8 cellular contexts compared by ENCODE assay signal in genomic region chr18:58862851-58863538, GRCh38. TPM values are rescaled to one million over a fixed set of nuclear protein-coding genes. Genes with fewer than 3 reads are reported as not detected.
DNase-seq lines count a peak whose midpoint lies in the region; ATAC-seq, FAIRE-seq and TF ChIP-seq lines count a peak whose summit lies in the region.

No MANE protein-coding gene starts in this region.

- H3K27me3 Mint-ChIP-seq in GM23338 (ENCODE audit: insufficient read depth, low read depth, poor library complexity): peaks cover 21% of the 10 kb centered on the region

- H3K4me3 ChIP-seq in GM23338 (peak overlapping the region; percentile 68), OCI-LY3 (ENCODE audit: low read length) (peak overlapping the region; percentile 77), mammary epithelial cell (replicated peaks in 1 of 3; ENCODE audit: insufficient read depth in 1 of 3, low read depth in 2 of 3, low read length in 3 of 3) (peak overlapping the region; percentile 46 to 59 (median 48))

- H3K4me1 Mint-ChIP-seq in GM23338: peaks cover 82% of the 10 kb centered on the region

- H3K9ac ChIP-seq in OCI-LY3 (ENCODE audit: low read length): peak overlapping the region; percentile 92
- H3K9ac ChIP-seq in mammary epithelial cell (ENCODE audit: insufficient read depth, low read length): peak overlapping the region; percentile 86

- H3K27me3 ChIP-seq in GM23338 (ENCODE audit: insufficient read depth): no peaks in the 10 kb centered on the region
- no peaks in the 10 kb centered on the region for H3K27me3 ChIP-seq in OCI-LY3 (ENCODE audit: low read depth, low read length)
- no peaks in the 10 kb centered on the region for H3K27me3 ChIP-seq in mammary epithelial cell (ENCODE audit: insufficient read depth, low read length)

- H3K9me3 Mint-ChIP-seq in GM23338: peaks cover 4% of the 10 kb centered on the region; the same call in 2 of the 3 replicates

- peak overlapping the region; percentile 72 for H3K4me2 ChIP-seq in GM23338
- peak overlapping the region; percentile 93 for H3K4me2 ChIP-seq in OCI-LY3 (ENCODE audit: low read length)
- peak overlapping the region; percentile 80 for H3K4me2 ChIP-seq in mammary epithelial cell (ENCODE audit: insufficient read depth, low read depth, low read length)

- FAIRE-seq in HTR-8/SVneo (lab: Jason Lieb, UNC): no peak

- BruUV-seq in mammary epithelial cell (replicated peaks; lab: Mats Ljungman, UMichigan): no TSS peak

- H2AFZ ChIP-seq in GM23338 (no peak overlapping the region), OCI-LY3 (ENCODE audit: low read depth, low read length) (peak overlapping the region; percentile 87), mammary epithelial cell (ENCODE audit: low read depth, low read length) (peak overlapping the region; percentile 93)

- peak; percentile 38 for DNase-seq in Caki2 (ENCODE audit: low read depth)
- peak; percentile 57 for DNase-seq in GM23338 (ENCODE audit: low spot score)
- peak; percentile 55 for DNase-seq in mammary epithelial cell
- DNase-seq in kidney tubule cell (ENCODE audit: low spot score): peak; percentile 51
- peak; percentile 29 for DNase-seq in stimulated activated CD8-positive, alpha-beta memory T cell treated with anti-CD3 and anti-CD28 coated beads, Interleukin-4, amount 100 ng/mL, for 48 hours
- no peak for DNase-seq in HTR-8/SVneo (ENCODE audit: insufficient read length, low spot score)

- H3K27ac ChIP-seq in GM23338 (ENCODE audit: low read depth) (peak overlapping the region; percentile 96), OCI-LY3 (ENCODE audit: low read length) (peak overlapping the region; percentile 71), mammary epithelial cell (ENCODE audit: insufficient read depth, low read depth, low read length) (peak overlapping the region; percentile 86)

- no peak for TF ChIP-seq CTCF in GM23338 (conservative IDR thresholded peaks at IDR 0.05; ENCODE audit: low read depth in 2 of 2)
- no peak for TF ChIP-seq CTCF in OCI-LY3 (IDR thresholded peaks at IDR 0.05; ENCODE audit: low read depth, low read length)
- no peak for TF ChIP-seq CTCF in mammary epithelial cell (conservative IDR thresholded peaks at IDR 0.05 in 1 of 2, IDR thresholded peaks at IDR 0.05 in 1 of 2; ENCODE audit: extremely low read depth in 1 of 2, insufficient read depth in 1 of 2, low read depth in 1 of 2, low read length in 2 of 2)

- H3K36me3 ChIP-seq in GM23338 (ENCODE audit: insufficient read depth): peaks cover 10% of the 10 kb centered on the region; the same call in 1 of the 2 replicates
- peaks cover 33% of the 10 kb centered on the region for H3K36me3 ChIP-seq in OCI-LY3 (replicated peaks; ENCODE audit: low read depth, low read length)
- H3K36me3 ChIP-seq in mammary epithelial cell (ENCODE audit: insufficient read depth, low read length): no peaks in the 10 kb centered on the region

- peaks cover 44% of the 10 kb centered on the region for H3K79me2 ChIP-seq in GM23338 (replicated peaks; ENCODE audit: insufficient read depth)
- peaks cover 62% of the 10 kb centered on the region for H3K79me2 ChIP-seq in OCI-LY3 (ENCODE audit: low read length)
- H3K79me2 ChIP-seq in mammary epithelial cell (ENCODE audit: insufficient read depth, low read length): peaks cover 46% of the 10 kb centered on the region

- dilution Hi-C loops in mammary epithelial cell (cut with HindIII; ENCODE audit: low sequenced_read_pairs): no loop called here

- peak overlapping the region; percentile 84 for H3K4me3 Mint-ChIP-seq in GM23338

- H3K9me3 ChIP-seq in OCI-LY3 (ENCODE audit: insufficient read depth, low read length) (no peaks in the 10 kb centered on the region), mammary epithelial cell (replicated peaks; ENCODE audit: insufficient read depth, low read length) (no peaks in the 10 kb centered on the region)

- no peak for ATAC-seq in GM23338
- no peak for ATAC-seq in GM21526 (IDR thresholded peaks at IDR 0.05; ENCODE audit: low FRiP score, unreplicated experiment)

- intact Hi-C loops in mammary epithelial cell (cut with micrococcal nuclease): loop anchor here (10.0 kb wide), 1 partner anchor 188 kb away; the partner anchor contains the start of gene MALT1

- no peaks in the 10 kb centered on the region for H4K20me1 ChIP-seq in GM23338 (replicated peaks; ENCODE audit: insufficient read depth)
- no peaks in the 10 kb centered on the region for H4K20me1 ChIP-seq in OCI-LY3 (ENCODE audit: insufficient read depth, low read length)
- no peaks in the 10 kb centered on the region for H4K20me1 ChIP-seq in mammary epithelial cell (ENCODE audit: insufficient read depth, low read length)

- H3F3A ChIP-seq in GM23338 (replicated peaks; ENCODE audit: low read depth): peaks cover 22% of the 10 kb centered on the region; the same call in 1 of the 2 replicates

- H3K27ac Mint-ChIP-seq in GM23338: peak overlapping the region; percentile 99

- in situ Hi-C loops in Caki2 (cut with HindIII; ENCODE audit: low pct_unique_long_range_greater_than_20kb, low sequenced_read_pairs) (no loop called here), mammary epithelial cell (cut with MboI; ENCODE audit: low sequenced_read_pairs in 2 of 2) (no loop called here)

- H3K36me3 Mint-ChIP-seq in GM23338 (ENCODE audit: low read depth): peaks cover 42% of the 10 kb centered on the region

- WGBS in mammary epithelial cell (ENCODE audit: low coverage, missing lambda C conversion rate): 3% methylated on average over 24 of the region's 66 CpGs

- H3K4me1 ChIP-seq in GM23338 (ENCODE audit: insufficient read depth) (peaks cover 58% of the 10 kb centered on the region), OCI-LY3 (ENCODE audit: low read length) (peaks cover 37% of the 10 kb centered on the region), mammary epithelial cell (ENCODE audit: insufficient read depth, low read length) (peaks cover 65% of the 10 kb centered on the region)

- CTCF ChIA-PET in mammary epithelial cell (lab: Charles Lee; ENCODE audit: low non-redundant PET): no interaction called here

- H3K9me2 ChIP-seq in GM23338 (ENCODE audit: insufficient read depth): no peaks in the 10 kb centered on the region

TF ChIP-seq in GM23338, 12 proteins besides CTCF, POLR2A, EP300 and RAD21:
- TF ChIP-seq POLR2AphosphoS5 (IDR thresholded peaks at IDR 0.05; ENCODE audit: low read depth) (peak; percentile 37; the same call in 1 of the 2 replicates), ZNF331 (CRISPR knock-in tag; IDR thresholded peaks at IDR 0.05; ENCODE audit: low read depth) (no peak)

RNA-seq across cellular contexts. Expression of gene ZNF532, which starts 1.7 kb away (rescaled TPM):
- 21.0 and 21.1 TPM in 2 replicates for total RNA-seq in Caki2 (2014; rRNA removed; shearing (Covaris generic); ENCODE audit: low replicate concordance)
- total RNA-seq in GM23338 (2014; rRNA removed; shearing (Covaris generic)): 216 and 225 TPM in 2 replicates
- polyA plus RNA-seq in GM23338 (2016; fragmentation: Nextera tagmentation; extraction: Ambion mirVana) (49.8 and 51.5 TPM in 2 replicates), mammary epithelial cell (38.4 TPM)
- total RNA-seq in mammary epithelial cell: 10 to 100 TPM; 62.2 to 68.7 TPM
- polyA minus RNA-seq in mammary epithelial cell: 139 TPM
